29 cellular contexts compared by ENCODE assay signal in the genomic region with DNA sequence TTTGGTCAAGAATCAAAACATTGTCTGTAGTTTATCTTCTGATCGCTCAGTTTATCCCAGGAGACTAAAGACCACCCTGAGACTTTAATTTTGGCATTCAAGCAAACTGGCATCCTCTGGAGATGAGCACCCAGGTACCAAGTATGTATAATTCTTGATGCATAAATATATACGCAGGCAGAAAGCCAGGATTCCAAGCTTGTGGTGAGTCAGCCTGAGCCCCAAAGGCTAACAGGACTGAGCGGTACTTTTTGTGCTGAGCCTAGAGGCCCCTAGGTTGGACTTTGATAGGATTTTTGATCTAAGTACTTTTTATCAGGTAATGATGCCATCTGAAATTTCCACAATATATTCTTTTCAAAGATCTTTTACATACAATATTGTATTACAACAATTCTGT.
"Had no signal": no experiment of that assay in that cellular context is flagged by ENCODE, and none has a peak within 500 bp of the region (broad histone marks: within the 10 kb centered on the region; RNA-seq: fewer than 3 reads in every experiment).

No MANE protein-coding gene starts in this region.

- ATAC-seq: activated CD4-positive, alpha-beta T cell treated with anti-CD3 and anti-CD28 coated beads for 36 hours; activated CD8-positive, alpha-beta memory T cell treated with anti-CD3 and anti-CD28 coated beads, Interleukin-2, amount 10 ng/mL, durations not matched to agents 7 days and 5 days; activated CD8-positive, alpha-beta T cell treated with anti-CD3 and anti-CD28 coated beads, Interleukin-2, amount 10 ng/mL, durations not matched to agents 7 days and 5 days; activated naive CD4-positive, alpha-beta T cell treated with anti-CD3 and anti-CD28 coated beads, Interleukin-2, amount 50 U/mL, for 72 hours; esophagus mucosa; gastrocnemius medialis; heart left ventricle had no signal

- H3K9me3 ChIP-seq: ascending aorta, breast epithelium, colonic mucosa, gastrocnemius medialis had no signal

- DNase-seq: activated CD4-positive, alpha-beta memory T cell treated with anti-CD3 and anti-CD28 coated beads for 36 hours; activated CD4-positive, alpha-beta T cell treated with anti-CD3 and anti-CD28 coated beads for 36 hours; activated CD4-positive, alpha-beta T cell treated with anti-CD3 and anti-CD28 coated beads, Interleukin-2, amount 10 ng/mL, durations not matched to agents 24 days and 14 days; activated CD4-positive, CD25-positive, alpha-beta regulatory T cell; activated CD4-positive, CD25-positive, alpha-beta regulatory T cell treated with anti-CD3 and anti-CD28 coated beads, Interleukin-2, amount 50 U/mL, for 72 hours; activated CD8-positive, alpha-beta memory T cell treated with anti-CD3 and anti-CD28 coated beads, Interleukin-2, amount 10 ng/mL, durations not matched to agents 7 days and 5 days; activated CD8-positive, alpha-beta memory T cell treated with anti-CD3 and anti-CD28 coated beads, Interleukin-2, amount 50 U/mL, for 4 hours; activated CD8-positive, alpha-beta T cell treated with anti-CD3 and anti-CD28 coated beads, Interleukin-2, amount 10 ng/mL, durations not matched to agents 7 days and 5 days; activated gamma-delta T cell; activated naive CD4-positive, alpha-beta T cell; activated naive CD4-positive, alpha-beta T cell treated with anti-CD3 and anti-CD28 coated beads, Interleukin-2, amount 10 ng/mL, durations not matched to agents 7 days and 5 days; activated naive CD8-positive, alpha-beta T cell treated with anti-CD3 and anti-CD28 coated beads, Interleukin-2, amount 10 ng/mL, durations not matched to agents 7 days and 5 days; activated T-cell treated with anti-CD3 and anti-CD28 coated beads, Interleukin-2, amount 50 U/mL, for 1 hour; activated T-cell treated with anti-CD3 and anti-CD28 coated beads, Interleukin-2, amount 50 U/mL, for 48 hours; central memory CD4-positive, alpha-beta T cell; cerebellar nuclear complex; colonic mucosa; effector CD8-positive, alpha-beta T cell; foreskin fibroblast; gastrocnemius medialis; glutamatergic neuron; heart left ventricle; T-helper 2 cell had no signal

- H3K4me3 Mint-ChIP-seq: activated CD4-positive, alpha-beta memory T cell treated with anti-CD3 and anti-CD28 coated beads for 36 hours; activated CD4-positive, alpha-beta T cell treated with anti-CD3 and anti-CD28 coated beads for 36 hours; activated CD4-positive, alpha-beta T cell treated with anti-CD3 and anti-CD28 coated beads, Interleukin-2, amount 10 ng/mL, durations not matched to agents 24 days and 14 days; activated CD8-positive, alpha-beta memory T cell treated with anti-CD3 and anti-CD28 coated beads, Interleukin-2, amount 10 ng/mL, durations not matched to agents 7 days and 5 days; activated CD8-positive, alpha-beta T cell treated with anti-CD3 and anti-CD28 coated beads, Interleukin-2, amount 10 ng/mL, durations not matched to agents 7 days and 5 days; activated naive CD4-positive, alpha-beta T cell treated with anti-CD3 and anti-CD28 coated beads, Interleukin-2, amount 10 ng/mL, durations not matched to agents 7 days and 5 days; activated naive CD8-positive, alpha-beta T cell treated with anti-CD3 and anti-CD28 coated beads, Interleukin-2, amount 10 ng/mL, durations not matched to agents 7 days and 5 days; brain had no signal

- H3K27ac Mint-ChIP-seq: activated CD4-positive, alpha-beta memory T cell treated with anti-CD3 and anti-CD28 coated beads for 36 hours; activated CD4-positive, alpha-beta T cell treated with anti-CD3 and anti-CD28 coated beads for 36 hours; activated CD4-positive, alpha-beta T cell treated with anti-CD3 and anti-CD28 coated beads, Interleukin-2, amount 10 ng/mL, durations not matched to agents 24 days and 14 days; activated CD8-positive, alpha-beta memory T cell treated with anti-CD3 and anti-CD28 coated beads, Interleukin-2, amount 10 ng/mL, durations not matched to agents 7 days and 5 days; activated CD8-positive, alpha-beta T cell treated with anti-CD3 and anti-CD28 coated beads, Interleukin-2, amount 10 ng/mL, durations not matched to agents 7 days and 5 days; activated naive CD4-positive, alpha-beta T cell treated with anti-CD3 and anti-CD28 coated beads, Interleukin-2, amount 10 ng/mL, durations not matched to agents 7 days and 5 days; activated naive CD4-positive, alpha-beta T cell treated with anti-CD3 and anti-CD28 coated beads, Interleukin-2, amount 50 U/mL, for 72 hours; activated naive CD8-positive, alpha-beta T cell treated with anti-CD3 and anti-CD28 coated beads, Interleukin-2, amount 10 ng/mL, durations not matched to agents 7 days and 5 days; brain had no signal

- H3K36me3 Mint-ChIP-seq: activated CD4-positive, alpha-beta memory T cell treated with anti-CD3 and anti-CD28 coated beads for 36 hours; activated CD8-positive, alpha-beta memory T cell treated with anti-CD3 and anti-CD28 coated beads, Interleukin-2, amount 10 ng/mL, durations not matched to agents 7 days and 5 days; activated naive CD4-positive, alpha-beta T cell treated with anti-CD3 and anti-CD28 coated beads, Interleukin-2, amount 10 ng/mL, durations not matched to agents 7 days and 5 days; activated naive CD8-positive, alpha-beta T cell treated with anti-CD3 and anti-CD28 coated beads, Interleukin-2, amount 10 ng/mL, durations not matched to agents 7 days and 5 days; brain had no signal

- H3K9me3 Mint-ChIP-seq: activated CD4-positive, alpha-beta memory T cell treated with anti-CD3 and anti-CD28 coated beads for 36 hours had no signal

- H3K4me1 Mint-ChIP-seq: activated CD4-positive, alpha-beta T cell treated with anti-CD3 and anti-CD28 coated beads for 36 hours; activated CD4-positive, alpha-beta T cell treated with anti-CD3 and anti-CD28 coated beads, Interleukin-2, amount 10 ng/mL, durations not matched to agents 24 days and 14 days; activated CD8-positive, alpha-beta memory T cell treated with anti-CD3 and anti-CD28 coated beads, Interleukin-2, amount 10 ng/mL, durations not matched to agents 7 days and 5 days; activated naive CD4-positive, alpha-beta T cell treated with anti-CD3 and anti-CD28 coated beads, Interleukin-2, amount 10 ng/mL, durations not matched to agents 7 days and 5 days; activated naive CD8-positive, alpha-beta T cell treated with anti-CD3 and anti-CD28 coated beads, Interleukin-2, amount 10 ng/mL, durations not matched to agents 7 days and 5 days; brain had no signal

- H3K27me3 Mint-ChIP-seq: activated CD4-positive, alpha-beta memory T cell treated with anti-CD3 and anti-CD28 coated beads for 36 hours; activated CD4-positive, alpha-beta T cell treated with anti-CD3 and anti-CD28 coated beads for 36 hours; activated CD4-positive, alpha-beta T cell treated with anti-CD3 and anti-CD28 coated beads, Interleukin-2, amount 10 ng/mL, durations not matched to agents 24 days and 14 days; activated CD8-positive, alpha-beta memory T cell treated with anti-CD3 and anti-CD28 coated beads, Interleukin-2, amount 10 ng/mL, durations not matched to agents 7 days and 5 days; activated naive CD4-positive, alpha-beta T cell treated with anti-CD3 and anti-CD28 coated beads, Interleukin-2, amount 10 ng/mL, durations not matched to agents 7 days and 5 days had no signal

- H3K36me3 ChIP-seq: ascending aorta, breast epithelium, cardiac muscle cell, colonic mucosa, gastrocnemius medialis, heart left ventricle had no signal

- H3K4me3 ChIP-seq: ascending aorta, breast epithelium, cardiac muscle cell, colonic mucosa, gastrocnemius medialis, heart left ventricle had no signal

- H3K4me1 ChIP-seq: ascending aorta, breast epithelium, colonic mucosa, gastrocnemius medialis, heart left ventricle had no signal

- H3K27me3 ChIP-seq: ascending aorta, breast epithelium, cardiac muscle cell, colonic mucosa, gastrocnemius medialis had no signal

- H3K27ac ChIP-seq: ascending aorta, breast epithelium, cardiac muscle cell, colonic mucosa, gastrocnemius medialis, heart left ventricle had no signal
